ENCODE assay signal across 9 cellular contexts in genomic region chr13:91017031-91017668, GRCh38.
DNase-seq lines count a peak whose midpoint lies in the region; ATAC-seq lines count a peak whose summit lies in the region.
"Had no signal": no experiment of that assay in that cellular context is flagged by ENCODE, and none has a peak within 500 bp of the region (broad histone marks: within the 10 kb centered on the region; RNA-seq: fewer than 3 reads in every experiment).

No MANE protein-coding gene starts in this region.

- H3K9ac ChIP-seq in adipocyte (ENCODE audit: low read length), result no peak overlapping the region
- H3K9ac ChIP-seq: BLaER1 treated with 17β-estradiol and CSF1 and Interleukin-3, amounts not matched to agents 10 nM and 100 nM had no signal

- H3K9me3 ChIP-seq in adipocyte (ENCODE audit: control insufficient read depth, low read length), result no peaks in the 10 kb centered on the region
- H3K9me3 ChIP-seq: BLaER1 treated with 17β-estradiol and CSF1 and Interleukin-3, amounts not matched to agents 10 nM and 100 nM had no signal

- H3K36me3 ChIP-seq in adipocyte (ENCODE audit: control insufficient read depth, insufficient read depth, low read length, severe bottlenecking), result no peaks in the 10 kb centered on the region
- H3K36me3 ChIP-seq: BLaER1 treated with 17β-estradiol and CSF1 and Interleukin-3, amounts not matched to agents 10 nM and 100 nM had no signal

- peaks cover 5% of the 10 kb centered on the region for H3K4me1 ChIP-seq in adipocyte (ENCODE audit: control insufficient read depth, insufficient read depth, low read length)
- H3K4me1 ChIP-seq: BLaER1 treated with 17β-estradiol and CSF1 and Interleukin-3, amounts not matched to agents 10 nM and 100 nM had no signal

- H3K27me3 ChIP-seq in adipocyte (replicated peaks; ENCODE audit: control insufficient read depth, insufficient read depth, low read length), result no peaks in the 10 kb centered on the region
- H3K27me3 ChIP-seq: BLaER1 treated with 17β-estradiol and CSF1 and Interleukin-3, amounts not matched to agents 10 nM and 100 nM had no signal

- ATAC-seq in GM19328 (IDR thresholded peaks at IDR 0.05; ENCODE audit: unreplicated experiment) (peak; percentile 96), HG03159 (IDR thresholded peaks at IDR 0.05; ENCODE audit: unreplicated experiment) (peak; percentile 100)

- H3K4me3 ChIP-seq in adipocyte (ENCODE audit: low read length), result no peak overlapping the region
- H3K4me3 ChIP-seq: BLaER1 treated with 17β-estradiol and CSF1 and Interleukin-3, amounts not matched to agents 10 nM and 100 nM had no signal

- no peak overlapping the region for H3K27ac ChIP-seq in substantia nigra (ENCODE audit: low read depth, low read length, poor library complexity, severe bottlenecking)
- H3K27ac ChIP-seq: BLaER1 treated with 17β-estradiol and CSF1 and Interleukin-3, amounts not matched to agents 10 nM and 100 nM had no signal

- DNase-seq in NCI-H1105 treated with DMSO at 0.1 percent for 48 hours (lab: John Stamatoyannopoulos, UW), result peak; percentile 43
- no peak for DNase-seq in NCI-H1105 (lab: John Stamatoyannopoulos, UW)
- peak; percentile 52 for DNase-seq in NCI-H345 (lab: John Stamatoyannopoulos, UW)
- DNase-seq in adipocyte (ENCODE audit: low read depth), result peak; percentile 40
- DNase-seq in iris pigment epithelial cell (ENCODE audit: low read depth), result peak; percentile 43
- DNase-seq in substantia nigra (lab: John Stamatoyannopoulos, UW), result peak in 29 of 49 donors; percentile 0 to 35 (median 8)
